ENCODE assay signal across 2 cellular contexts in genomic region chr22:32951807-32952153, GRCh38.
TF ChIP-seq lines count a peak whose summit lies in the region.

No MANE protein-coding gene starts in this region.

TF ChIP-seq in SK-N-SH, 30 proteins besides CTCF, POLR2A, EP300 and RAD21 (continued from another document):
- no peak; the same call in 1 of the 2 replicates for TF ChIP-seq MXI1 (IDR thresholded peaks at IDR 0.05; ENCODE audit: low read depth, low read length)
- no peak for TF ChIP-seq NRF1 (IDR thresholded peaks at IDR 0.05; ENCODE audit: low read depth, low read length)
- no peak for TF ChIP-seq SIN3A (IDR thresholded peaks at IDR 0.05; ENCODE audit: borderline replicate concordance, low read depth, low read length)
- TF ChIP-seq CHD2 (IDR thresholded peaks at IDR 0.05; ENCODE audit: low read length, partially characterized antibody) = peak; percentile 68
- no peak for TF ChIP-seq USF2 (IDR thresholded peaks at IDR 0.05; ENCODE audit: borderline replicate concordance, low read depth, low read length)
- no peak for TF ChIP-seq PBX3 (IDR thresholded peaks at IDR 0.05)
- no peak for TF ChIP-seq NFIC (IDR thresholded peaks at IDR 0.05; ENCODE audit: borderline replicate concordance)
- no peak for TF ChIP-seq REST (IDR thresholded peaks at IDR 0.05; ENCODE audit: low read depth, low read length)

TF ChIP-seq in SK-N-SH treated with all-trans-retinoic acid at 6 μM for 48 hours, 23 proteins besides CTCF, POLR2A, EP300 and RAD21:
- no peak for TF ChIP-seq CREB5 (CRISPR knock-in tag; IDR thresholded peaks at IDR 0.05; ENCODE audit: low read depth)
- TF ChIP-seq ISL1 (CRISPR knock-in tag; IDR thresholded peaks at IDR 0.05) = no peak
- no peak; the same call in 1 of the 2 replicates for TF ChIP-seq ZNF70 (CRISPR knock-in tag; IDR thresholded peaks at IDR 0.05)
- TF ChIP-seq, protein P1, sequence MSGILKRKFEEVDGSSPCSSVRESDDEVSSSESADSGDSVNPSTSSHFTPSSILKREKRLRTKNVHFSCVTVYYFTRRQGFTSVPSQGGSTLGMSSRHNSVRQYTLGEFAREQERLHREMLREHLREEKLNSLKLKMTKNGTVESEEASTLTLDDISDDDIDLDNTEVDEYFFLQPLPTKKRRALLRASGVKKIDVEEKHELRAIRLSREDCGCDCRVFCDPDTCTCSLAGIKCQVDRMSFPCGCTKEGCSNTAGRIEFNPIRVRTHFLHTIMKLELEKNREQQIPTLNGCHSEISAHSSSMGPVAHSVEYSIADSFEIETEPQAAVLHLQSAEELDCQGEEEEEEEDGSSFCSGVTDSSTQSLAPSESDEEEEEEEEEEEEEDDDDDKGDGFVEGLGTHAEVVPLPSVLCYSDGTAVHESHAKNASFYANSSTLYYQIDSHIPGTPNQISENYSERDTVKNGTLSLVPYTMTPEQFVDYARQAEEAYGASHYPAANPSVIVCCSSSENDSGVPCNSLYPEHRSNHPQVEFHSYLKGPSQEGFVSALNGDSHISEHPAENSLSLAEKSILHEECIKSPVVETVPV (CRISPR knock-in tag; IDR thresholded peaks at IDR 0.05) = no peak
- TF ChIP-seq POU6F1 (CRISPR knock-in tag; IDR thresholded peaks at IDR 0.05; ENCODE audit: borderline replicate concordance, low read depth) = no peak
- TF ChIP-seq PPARA (CRISPR knock-in tag; IDR thresholded peaks at IDR 0.05; ENCODE audit: borderline replicate concordance) = no peak
- TF ChIP-seq BACH2 (CRISPR knock-in tag; IDR thresholded peaks at IDR 0.05; ENCODE audit: borderline replicate concordance) = no peak
- TF ChIP-seq, protein P2, sequence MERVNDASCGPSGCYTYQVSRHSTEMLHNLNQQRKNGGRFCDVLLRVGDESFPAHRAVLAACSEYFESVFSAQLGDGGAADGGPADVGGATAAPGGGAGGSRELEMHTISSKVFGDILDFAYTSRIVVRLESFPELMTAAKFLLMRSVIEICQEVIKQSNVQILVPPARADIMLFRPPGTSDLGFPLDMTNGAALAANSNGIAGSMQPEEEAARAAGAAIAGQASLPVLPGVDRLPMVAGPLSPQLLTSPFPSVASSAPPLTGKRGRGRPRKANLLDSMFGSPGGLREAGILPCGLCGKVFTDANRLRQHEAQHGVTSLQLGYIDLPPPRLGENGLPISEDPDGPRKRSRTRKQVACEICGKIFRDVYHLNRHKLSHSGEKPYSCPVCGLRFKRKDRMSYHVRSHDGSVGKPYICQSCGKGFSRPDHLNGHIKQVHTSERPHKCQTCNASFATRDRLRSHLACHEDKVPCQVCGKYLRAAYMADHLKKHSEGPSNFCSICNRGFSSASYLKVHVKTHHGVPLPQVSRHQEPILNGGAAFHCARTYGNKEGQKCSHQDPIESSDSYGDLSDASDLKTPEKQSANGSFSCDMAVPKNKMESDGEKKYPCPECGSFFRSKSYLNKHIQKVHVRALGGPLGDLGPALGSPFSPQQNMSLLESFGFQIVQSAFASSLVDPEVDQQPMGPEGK (CRISPR knock-in tag; IDR thresholded peaks at IDR 0.05; ENCODE audit: borderline replicate concordance) = no peak
- no peak for TF ChIP-seq RARB (CRISPR knock-in tag; IDR thresholded peaks at IDR 0.05)
- TF ChIP-seq ZFP3 (CRISPR knock-in tag; IDR thresholded peaks at IDR 0.05) = no peak
- TF ChIP-seq ZFP30 (CRISPR knock-in tag; IDR thresholded peaks at IDR 0.05) = no peak
